Comparison of ENCODE assay signal across 10 cellular contexts in genomic region chr3:185688808-185689207, GRCh38.
DNase-seq lines count a peak whose midpoint lies in the region; ATAC-seq, FAIRE-seq and TF ChIP-seq lines count a peak whose summit lies in the region.
"Had no signal": no experiment of that assay in that cellular context is flagged by ENCODE, and none has a peak within 500 bp of the region (broad histone marks: within the 10 kb centered on the region; RNA-seq: fewer than 3 reads in every experiment).

No MANE protein-coding gene starts in this region.

- 40 to 43% (median 41%) methylated on average over 4 of the region's 4 CpGs for WGBS in adrenal gland, 4 donors
- WGBS in HepG2 (ENCODE audit: low lambda C conversion rate): 80% methylated on average over 4 of the region's 4 CpGs

- in situ Hi-C loops in HepG2 (cut with HindIII; ENCODE audit: extremely low pct_ligation_motif_present, low pct_unique_long_range_greater_than_20kb): loop anchor here (10.0 kb wide), 1 partner anchor 206 kb away; no protein-coding TSS in a partner anchor

- H3K4me3 ChIP-seq in AG04450 (ENCODE audit: low read depth, low read length) (no peak overlapping the region), adrenal gland (no peak overlapping the region), HepG2 (replicated peaks in 1 of 3; ENCODE audit: insufficient read depth in 1 of 3, low read depth in 2 of 3, low read length in 3 of 3) (no peak overlapping the region)
- H3K4me3 ChIP-seq: GM12878 had no signal

- TF ChIP-seq EP300 in HepG2 (IDR thresholded peaks at IDR 0.05; ENCODE audit: low read depth in 2 of 2, low read length in 2 of 2) (no peak), HepG2 (CRISPR knock-in tag; IDR thresholded peaks at IDR 0.05; ENCODE audit: borderline replicate concordance) (no peak)

- H3K27me3 ChIP-seq in AG04450 (ENCODE audit: control insufficient read depth, insufficient read depth, low read length) (no peaks in the 10 kb centered on the region), adrenal gland (no peaks in the 10 kb centered on the region), HepG2 (ENCODE audit: control insufficient read depth in 1 of 2, insufficient read depth in 2 of 2, low read length in 2 of 2) (no peaks in the 10 kb centered on the region)

- CTCF ChIA-PET in AG04450 (lab: Charles Lee): interaction anchor here (0.7 to 3.4 kb wide), 4 partner anchors 11 to 80 kb away, joined by 3 to 18 read pairs (median 10); no protein-coding TSS in a partner anchor
- CTCF ChIA-PET in HepG2 (lab: Yijun Ruan, JAX; ENCODE audit: low intra/inter-chr PET ratio, low total read pairs): no interaction called here

- peaks cover 6% of the 10 kb centered on the region; the same call in 1 of the 2 replicates for H4K20me1 ChIP-seq in HepG2 (ENCODE audit: insufficient read depth, low read length)

- no peak overlapping the region for H2AFZ ChIP-seq in HepG2 (ENCODE audit: low read length)

- DNase-seq in AG04450 (ENCODE audit: low read depth, low spot score) (peak; percentile 90), HK-2 (ENCODE audit: unreplicated experiment) (peak; percentile 80), adrenal gland (peak; percentile 73 to 92 (median 80)), HepG2 (ENCODE audit: low spot score) (peak; percentile 35), SHP77 (lab: John Stamatoyannopoulos, UW) (no peak), T-helper 2 cell (no peak)
- DNase-seq: activated T-cell treated with anti-CD3 and anti-CD28 coated beads, Interleukin-2, amount 50 U/mL, for 1 hour had no signal

- H3K36me3 ChIP-seq in adrenal gland (replicated peaks in 1 of 2) (peaks cover 0 to 19% of the 10 kb centered on the region in 2 donors), HepG2 (replicated peaks in 1 of 2; ENCODE audit: control insufficient read depth in 1 of 2, insufficient read depth in 2 of 2, low read length in 2 of 2) (peaks cover 29 to 64% of the 10 kb centered on the region in 2 experiments)

- peaks cover 1% of the 10 kb centered on the region for H3K79me2 ChIP-seq in HepG2 (ENCODE audit: insufficient read depth, low read length)

- FAIRE-seq in HepG2 (lab: Jason Lieb, UNC): no peak
- FAIRE-seq: GM12878 had no signal

- H3K4me1 ChIP-seq in adrenal gland (replicated peaks in 1 of 2): peaks cover 0 to 17% of the 10 kb centered on the region in 2 donors
- no peaks in the 10 kb centered on the region for H3K4me1 ChIP-seq in HepG2 (ENCODE audit: insufficient read depth, low read length)

- no peak for TF ChIP-seq CTCF in AG04450 (IDR thresholded peaks at IDR 0.05; ENCODE audit: low read depth, low read length)
- no peak for TF ChIP-seq CTCF in adrenal gland (IDR thresholded peaks at IDR 0.05)
- TF ChIP-seq CTCF in HepG2 (CRISPR knock-in tag; IDR thresholded peaks at IDR 0.05): no peak

- H3K9ac ChIP-seq in HepG2 (ENCODE audit: insufficient read depth, low read depth, low read length): no peak overlapping the region

- H3K27ac ChIP-seq in AG04450 (ENCODE audit: low read depth, low read length) (peak overlapping the region; percentile 97), adrenal gland (peak overlapping the region in 2 of 5 donors; percentile 36 to 66), HepG2 (ENCODE audit: extremely low read length, insufficient read depth, low read length) (no peak overlapping the region)

- H3K4me2 ChIP-seq in HepG2 (ENCODE audit: low read depth, low read length): no peak overlapping the region

- ATAC-seq in HepG2: peak; percentile 39; the same call in 2 of the 3 replicates
- no peak for ATAC-seq in GM18868 (IDR thresholded peaks at IDR 0.05; ENCODE audit: unreplicated experiment)
- ATAC-seq in HG02571 (IDR thresholded peaks at IDR 0.05; ENCODE audit: unreplicated experiment): no peak
- ATAC-seq: GM12878 had no signal

- H3K9me3 ChIP-seq in AG04450 (ENCODE audit: control insufficient read depth, insufficient read depth, low read length) (no peaks in the 10 kb centered on the region; the same call in 1 of the 2 replicates), adrenal gland (replicated peaks in 1 of 3) (no peaks in the 10 kb centered on the region), HepG2 (ENCODE audit: low read length) (no peaks in the 10 kb centered on the region)

- intact Hi-C loops in adrenal gland (cut with DNase I) (no loop called here), HepG2 (cut with micrococcal nuclease; ENCODE audit: unreplicated experiment) (no loop called here)

- POLR2A ChIA-PET in AG04450 (lab: Yijun Ruan, JAX): interaction anchor here (0.6 to 1.0 kb wide), 2 partner anchors 43 to 44 kb away, joined by 3 read pairs; no protein-coding TSS in a partner anchor
- POLR2A ChIA-PET in HepG2 (lab: Yijun Ruan, JAX): no interaction called here

- no peak for TF ChIP-seq RAD21 in HepG2 (CRISPR knock-in tag; IDR thresholded peaks at IDR 0.05)

- TF ChIP-seq POLR2A in adrenal gland (IDR thresholded peaks at IDR 0.05): no peak
- TF ChIP-seq POLR2A in HepG2 (IDR thresholded peaks at IDR 0.05; ENCODE audit: insufficient read depth in 1 of 2, low read depth in 2 of 2, low read length in 2 of 2): no peak

- no TSS peak for BruUV-seq in HepG2 (replicated peaks; lab: Mats Ljungman, UMichigan)

TF ChIP-seq in HepG2, 621 proteins besides CTCF, POLR2A, EP300 and RAD21:
- TF ChIP-seq FOSL2 (CRISPR knock-in tag; IDR thresholded peaks at IDR 0.05) (0 out of 2 replicates have a peak, but pooled peaks have one; percentile 27), ATF4 (CRISPR knock-in tag; IDR thresholded peaks at IDR 0.05) (0 out of 4 replicates have a peak, but pooled peaks of 1 of the 2 experiments have one; percentile 10), TEAD2 (CRISPR knock-in tag; IDR thresholded peaks at IDR 0.05) (no peak), ZNF572 (CRISPR knock-in tag; IDR thresholded peaks at IDR 0.05) (no peak), ISX (CRISPR knock-in tag; conservative IDR thresholded peaks at IDR 0.05) (no peak), NRL (CRISPR knock-in tag; IDR thresholded peaks at IDR 0.05; ENCODE audit: borderline replicate concordance) (no peak), ZNF800 (CRISPR knock-in tag; IDR thresholded peaks at IDR 0.05) (no peak), ZFP1 (CRISPR knock-in tag; IDR thresholded peaks at IDR 0.05) (no peak), ZIK1 (CRISPR knock-in tag; IDR thresholded peaks at IDR 0.05; ENCODE audit: borderline replicate concordance, low read depth) (no peak), TEAD3 (CRISPR knock-in tag; optimal IDR thresholded peaks at IDR 0.05; ENCODE audit: borderline replicate concordance) (no peak), ZNF597 (CRISPR knock-in tag; IDR thresholded peaks at IDR 0.05) (no peak)
TF ChIP-seq in HepG2: peak in this region for 2.

Comparison
In these comparisons a context has a peak if more than half of its experiments do, and no peak if none do; other contexts are left out.
1. DNase-seq: peak in AG04450 (single experiment), HK-2 (single experiment), adrenal gland (7 of 7) and HepG2 (single experiment); none in SHP77 (0 of 2) and T-helper 2 cell (0 of 5).